Comparison of ENCODE assay signal across 1 cellular context in genomic region chr19:1424182-1424955, GRCh38.
TF ChIP-seq lines count a peak whose summit lies in the region.

No MANE protein-coding gene starts in this region.

TF ChIP-seq in HepG2, 621 proteins besides CTCF, POLR2A, EP300 and RAD21 (continued from another document and continues in another):
- TF ChIP-seq ZNF781 (CRISPR knock-in tag; IDR thresholded peaks at IDR 0.05; ENCODE audit: borderline replicate concordance, not compliant biosample characterization) (no peak), TRIM22 (IDR thresholded peaks at IDR 0.05) (no peak), BHLHE40 (IDR thresholded peaks at IDR 0.05; ENCODE audit: low read length) (peak; percentile 92), ZNF670 (CRISPR knock-in tag; IDR thresholded peaks at IDR 0.05; ENCODE audit: borderline replicate concordance) (no peak), KLF16 (CRISPR knock-in tag; IDR thresholded peaks at IDR 0.05) (peak in 1 of 2 experiments; percentile 78; a peak in 2 of 4 replicates), HCFC1 (IDR thresholded peaks at IDR 0.05; ENCODE audit: low read depth, low read length) (no peak), MTERF4 (CRISPR knock-in tag; IDR thresholded peaks at IDR 0.05) (no peak), BRF2 (CRISPR knock-in tag; IDR thresholded peaks at IDR 0.05) (0 out of 2 replicates have a peak, but pooled peaks have one; percentile 41), ZNF329 (CRISPR knock-in tag; IDR thresholded peaks at IDR 0.05; ENCODE audit: low read depth) (peak; percentile 69), SMC3 (IDR thresholded peaks at IDR 0.05; ENCODE audit: low read length) (no peak), ELK4 (CRISPR knock-in tag; IDR thresholded peaks at IDR 0.05; ENCODE audit: borderline replicate concordance) (no peak), ZNF282 (IDR thresholded peaks at IDR 0.05; ENCODE audit: partially characterized antibody) (no peak), SRSF1 (optimal IDR thresholded peaks at IDR 0.05; ENCODE audit: low read depth, low read length) (no peak), ARNTL (CRISPR knock-in tag; IDR thresholded peaks at IDR 0.05) (peak; percentile 97), NKX3-1 (CRISPR knock-in tag; IDR thresholded peaks at IDR 0.05) (no peak), ZGPAT (CRISPR knock-in tag; IDR thresholded peaks at IDR 0.05) (0 out of 2 replicates have a peak, but pooled peaks have one; percentile 25), ZC3H4 (CRISPR knock-in tag; IDR thresholded peaks at IDR 0.05; ENCODE audit: borderline replicate concordance) (no peak), SSRP1 (CRISPR knock-in tag; IDR thresholded peaks at IDR 0.05) (no peak), ZNF530 (CRISPR knock-in tag; IDR thresholded peaks at IDR 0.05; ENCODE audit: low read depth) (no peak), TERF1 (CRISPR knock-in tag; IDR thresholded peaks at IDR 0.05) (no peak), ARNT (IDR thresholded peaks at IDR 0.05) (no peak), ZNF614 (CRISPR knock-in tag; IDR thresholded peaks at IDR 0.05; ENCODE audit: borderline replicate concordance) (0 out of 2 replicates have a peak, but pooled peaks have one; percentile 41), IRF2 (CRISPR knock-in tag; IDR thresholded peaks at IDR 0.05) (0 out of 2 replicates have a peak, but pooled peaks have one; percentile 22), ZNF24 (IDR thresholded peaks at IDR 0.05) (no peak), TBP (CRISPR knock-in tag; IDR thresholded peaks at IDR 0.05) (no peak), SRSF9 (IDR thresholded peaks at IDR 0.05; ENCODE audit: borderline replicate concordance, insufficient read depth, low read depth, low read length, poor library complexity, severe bottlenecking) (no peak), ZNF589 (CRISPR knock-in tag; conservative IDR thresholded peaks at IDR 0.05) (no peak), TEF (CRISPR knock-in tag; IDR thresholded peaks at IDR 0.05) (no peak), RELA (CRISPR knock-in tag; IDR thresholded peaks at IDR 0.05) (no peak), HNRNPH1 (optimal IDR thresholded peaks at IDR 0.05; ENCODE audit: low read depth, low read length) (no peak), HOXA7 (CRISPR knock-in tag; IDR thresholded peaks at IDR 0.05) (no peak), XRCC5 (optimal IDR thresholded peaks at IDR 0.05; ENCODE audit: low read length) (no peak), ZFX (CRISPR knock-in tag; IDR thresholded peaks at IDR 0.05; ENCODE audit: low read depth) (peak; percentile 42; the same call in 1 of the 2 replicates), PITX1 (CRISPR knock-in tag; IDR thresholded peaks at IDR 0.05) (0 out of 2 replicates have a peak, but pooled peaks have one; percentile 24), ZNF367 (CRISPR knock-in tag; IDR thresholded peaks at IDR 0.05; ENCODE audit: borderline replicate concordance) (no peak), ZNF280D (CRISPR knock-in tag; IDR thresholded peaks at IDR 0.05) (no peak), SP140L (CRISPR knock-in tag; IDR thresholded peaks at IDR 0.05; ENCODE audit: borderline replicate concordance) (no peak), HMGXB3 (CRISPR knock-in tag; IDR thresholded peaks at IDR 0.05; ENCODE audit: borderline replicate concordance) (no peak), FUBP1 (CRISPR knock-in tag; IDR thresholded peaks at IDR 0.05; ENCODE audit: borderline replicate concordance) (no peak), GZF1 (CRISPR knock-in tag; IDR thresholded peaks at IDR 0.05) (no peak), ZNF354B (CRISPR knock-in tag; IDR thresholded peaks at IDR 0.05) (no peak), ZBTB14 (CRISPR knock-in tag; IDR thresholded peaks at IDR 0.05) (0 out of 2 replicates have a peak, but pooled peaks have one; percentile 33), NFIB (CRISPR knock-in tag; IDR thresholded peaks at IDR 0.05; ENCODE audit: borderline replicate concordance) (no peak)
